ENCODE assay signal across 8 cellular contexts in genomic region chr10:72691470-72692056, GRCh38. TPM values are rescaled to one million over a fixed set of nuclear protein-coding genes. Genes with fewer than 3 reads are reported as not detected.
A peak's percentile ranks its signal among the peaks of the same experiment; 100 is the strongest.
DNase-seq lines count a peak whose midpoint lies in the region; ATAC-seq and TF ChIP-seq lines count a peak whose summit lies in the region.

No MANE protein-coding gene starts in this region.

- intact Hi-C loops in IMR-90 (cut with micrococcal nuclease): loop anchor here (2.0 to 5.0 kb wide), 2 partner anchors 314 to 327 kb away; no protein-coding TSS in a partner anchor
- intact Hi-C loops in activated CD8-positive, alpha-beta T cell treated with anti-CD3 and anti-CD28 coated beads for 36 hours (cut with micrococcal nuclease): no loop called here
- intact Hi-C loops in lower leg skin (cut with DNase I; ENCODE audit: low total_unique reads): loop anchor here (10.0 kb wide), 1 partner anchor 143 kb away; no protein-coding TSS in a partner anchor

- H2BK120ac ChIP-seq in IMR-90 (ENCODE audit: low read depth, low read length): no peak overlapping the region; the same call in 1 of the 2 replicates

- BruUV-seq in IMR-90 (replicated peaks; lab: Mats Ljungman, UMichigan): no TSS peak

- peak overlapping the region; percentile 81 for H3K4me3 Mint-ChIP-seq in activated CD8-positive, alpha-beta T cell treated with anti-CD3 and anti-CD28 coated beads for 36 hours
- peak overlapping the region; percentile 76 for H3K4me3 Mint-ChIP-seq in stimulated activated effector memory CD8-positive, alpha-beta T cell treated with anti-CD3 and anti-CD28 coated beads, Interleukin-12 subunit alpha, Interleukin-12 subunit beta, amount 100 ng/mL, for 72 hours

- no peak for TF ChIP-seq POLR2A in IMR-90 (IDR thresholded peaks at IDR 0.05; ENCODE audit: low read depth, low read length)
- TF ChIP-seq POLR2A in lower leg skin (IDR thresholded peaks at IDR 0.05): no peak

- no peak overlapping the region for H3K23ac ChIP-seq in IMR-90 (ENCODE audit: low read depth, low read length)

- no peak overlapping the region for H3K14ac ChIP-seq in IMR-90 (replicated peaks; ENCODE audit: low read depth, low read length)

- dilution Hi-C loops in IMR-90 (cut with HindIII; ENCODE audit: low sequenced_read_pairs, unreplicated experiment): no loop called here

- peak overlapping the region; percentile 16 for H3K27ac Mint-ChIP-seq in activated CD8-positive, alpha-beta T cell treated with anti-CD3 and anti-CD28 coated beads for 36 hours
- H3K27ac Mint-ChIP-seq in stimulated activated effector memory CD8-positive, alpha-beta T cell treated with anti-CD3 and anti-CD28 coated beads, Interleukin-12 subunit alpha, Interleukin-12 subunit beta, amount 100 ng/mL, for 72 hours: no peak overlapping the region

- H4K8ac ChIP-seq in IMR-90 (ENCODE audit: low read depth in 2 of 2, low read length in 2 of 2): no peak overlapping the region

- no peaks in the 10 kb centered on the region for H3K27me3 Mint-ChIP-seq in activated CD8-positive, alpha-beta T cell treated with anti-CD3 and anti-CD28 coated beads for 36 hours

- peak overlapping the region; percentile 45; the same call in 1 of the 2 replicates for H3K4ac ChIP-seq in IMR-90 (ENCODE audit: low read depth, low read length)

- H2BK5ac ChIP-seq in IMR-90 (ENCODE audit: low read depth, low read length, poor library complexity, severe bottlenecking): no peak overlapping the region

- no peaks in the 10 kb centered on the region for H3K9me3 ChIP-seq in IMR-90 (ENCODE audit: control insufficient read depth, insufficient read depth, low read length)
- H3K9me3 ChIP-seq in iPS DF 6.9 (ENCODE audit: control insufficient read depth, insufficient read depth, low read length): no peaks in the 10 kb centered on the region

- peaks cover 34% of the 10 kb centered on the region for H3K4me1 Mint-ChIP-seq in activated CD8-positive, alpha-beta T cell treated with anti-CD3 and anti-CD28 coated beads for 36 hours (ENCODE audit: low read depth)
- H3K4me1 Mint-ChIP-seq in stimulated activated effector memory CD8-positive, alpha-beta T cell treated with anti-CD3 and anti-CD28 coated beads, Interleukin-12 subunit alpha, Interleukin-12 subunit beta, amount 100 ng/mL, for 72 hours: peaks cover 32% of the 10 kb centered on the region

- no peak overlapping the region for H3K56ac ChIP-seq in IMR-90 (ENCODE audit: extremely low read depth, insufficient read depth, low read length)

- no peak overlapping the region for H2BK15ac ChIP-seq in IMR-90 (ENCODE audit: low read depth, low read length)

- CTCF ChIA-PET in IMR-90 (lab: Yijun Ruan, JAX): interaction anchor here (0.5 kb wide), 1 partner anchor 79 kb away, joined by 4 read pairs; no protein-coding TSS in a partner anchor
- CTCF ChIA-PET in activated CD8-positive, alpha-beta T cell treated with anti-CD3 and anti-CD28 coated beads for 36 hours (lab: Charles Lee): interaction anchor here (0.9 to 2.2 kb wide), 5 partner anchors 11 to 404 kb away, joined by 3 to 5 read pairs (median 5); partner anchors contain the start of gene MICU1

- H2BK20ac ChIP-seq in IMR-90 (ENCODE audit: low read depth, low read length): peak overlapping the region; percentile 48; the same call in 1 of the 2 replicates

- no peaks in the 10 kb centered on the region for H3K9me3 Mint-ChIP-seq in activated CD8-positive, alpha-beta T cell treated with anti-CD3 and anti-CD28 coated beads for 36 hours
- H3K9me3 Mint-ChIP-seq in stimulated activated effector memory CD8-positive, alpha-beta T cell treated with anti-CD3 and anti-CD28 coated beads, Interleukin-12 subunit alpha, Interleukin-12 subunit beta, amount 100 ng/mL, for 72 hours: no peaks in the 10 kb centered on the region

- peaks cover 29% of the 10 kb centered on the region; the same call in 1 of the 2 replicates for H4K20me1 ChIP-seq in IMR-90 (ENCODE audit: insufficient read depth, low read length)

- POLR2A ChIA-PET in IMR-90 (lab: Charles Lee; ENCODE audit: unreplicated experiment): interaction anchor here (0.6 kb wide), 1 partner anchor 144 kb away, joined by 3 read pairs; no protein-coding TSS in a partner anchor
- POLR2A ChIA-PET in activated CD8-positive, alpha-beta T cell treated with anti-CD3 and anti-CD28 coated beads for 36 hours (lab: Charles Lee): interaction anchor here (0.7 to 1.5 kb wide), 4 partner anchors 11 to 317 kb away, joined by 3 to 4 read pairs (median 3); partner anchors contain the start of gene MICU1

- H3K36me3 ChIP-seq in IMR-90 (ENCODE audit: control insufficient read depth, insufficient read depth, low read length): no peaks in the 10 kb centered on the region
- H3K36me3 ChIP-seq in iPS DF 6.9 (ENCODE audit: control insufficient read depth, insufficient read depth, low read length): no peaks in the 10 kb centered on the region

- no peak overlapping the region for H2AK9ac ChIP-seq in IMR-90 (replicated peaks; ENCODE audit: low read depth, low read length, poor library complexity)

- peak overlapping the region; percentile 90; the same call in 1 of the 2 replicates for H3K4me2 ChIP-seq in IMR-90 (ENCODE audit: low read depth, low read length)

- DNase-seq in COR-L47 (lab: John Stamatoyannopoulos, UW) (peak; percentile 86), IMR-90 (peak; percentile 93), iPS DF 6.9 (ENCODE audit: low read depth, low spot score) (no peak), lower leg skin (ENCODE audit: low spot score in 2 of 2) (no peak), foreskin melanocyte (no peak)
- no peak for DNase-seq in activated CD8-positive, alpha-beta T cell treated with anti-CD3 and anti-CD28 coated beads for 36 hours
- DNase-seq in stimulated activated effector memory CD8-positive, alpha-beta T cell treated with anti-CD3 and anti-CD28 coated beads, Interleukin-12 subunit alpha, Interleukin-12 subunit beta, amount 100 ng/mL, for 72 hours (ENCODE audit: low spot score in 2 of 2): no peak

- peak overlapping the region; percentile 64 for H2AFZ ChIP-seq in IMR-90 (replicated peaks; ENCODE audit: low read length, poor library complexity)

- H3K9ac ChIP-seq in IMR-90 (ENCODE audit: low read depth, low read length): no peak overlapping the region

- peaks cover 1% of the 10 kb centered on the region for H3K9me1 ChIP-seq in IMR-90 (ENCODE audit: insufficient read depth, low read length)

- no peak overlapping the region for H4K5ac ChIP-seq in IMR-90 (ENCODE audit: low read depth, low read length)

- H3K27ac ChIP-seq in IMR-90 (ENCODE audit: insufficient read depth, low read length) (no peak overlapping the region), iPS DF 6.9 (ENCODE audit: low read length) (no peak overlapping the region)

- ATAC-seq in IMR-90 (ENCODE audit: low read depth): no peak
- ATAC-seq in activated CD8-positive, alpha-beta T cell treated with anti-CD3 and anti-CD28 coated beads for 36 hours: no peak
- ATAC-seq in stimulated activated effector memory CD8-positive, alpha-beta T cell treated with anti-CD3 and anti-CD28 coated beads, Interleukin-12 subunit alpha, Interleukin-12 subunit beta, amount 100 ng/mL, for 72 hours: no peak
- no peak for ATAC-seq in HG03442 (IDR thresholded peaks at IDR 0.05; ENCODE audit: unreplicated experiment)

- H3K36me3 Mint-ChIP-seq in activated CD8-positive, alpha-beta T cell treated with anti-CD3 and anti-CD28 coated beads for 36 hours (ENCODE audit: low read depth): no peaks in the 10 kb centered on the region
- no peaks in the 10 kb centered on the region for H3K36me3 Mint-ChIP-seq in stimulated activated effector memory CD8-positive, alpha-beta T cell treated with anti-CD3 and anti-CD28 coated beads, Interleukin-12 subunit alpha, Interleukin-12 subunit beta, amount 100 ng/mL, for 72 hours

- no peaks in the 10 kb centered on the region for H3K27me3 ChIP-seq in IMR-90 (ENCODE audit: control insufficient read depth, insufficient read depth, low read length)
- H3K27me3 ChIP-seq in iPS DF 6.9 (ENCODE audit: control insufficient read depth, insufficient read depth, low read length): no peaks in the 10 kb centered on the region

- no peak for TF ChIP-seq CTCF in IMR-90 (conservative IDR thresholded peaks at IDR 0.05; ENCODE audit: low read depth, low read length)
- no peak for TF ChIP-seq CTCF in activated CD8-positive, alpha-beta T cell treated with anti-CD3 and anti-CD28 coated beads for 36 hours (IDR thresholded peaks at IDR 0.05)
- TF ChIP-seq CTCF in lower leg skin (IDR thresholded peaks at IDR 0.05): no peak

- H4K91ac ChIP-seq in IMR-90 (ENCODE audit: insufficient read depth, low read depth, low read length): no peak overlapping the region

- H3K79me1 ChIP-seq in IMR-90 (ENCODE audit: low read depth in 1 of 2, low read length in 2 of 2): peaks cover 19 to 36% of the 10 kb centered on the region in 2 experiments; a peak in 3 of 4 replicates

- no peak for TF ChIP-seq RAD21 in IMR-90 (IDR thresholded peaks at IDR 0.05; ENCODE audit: low read length)

- in situ Hi-C loops in IMR-90 (cut with MboI; ENCODE audit: low sequenced_read_pairs): loop anchor here (5.0 kb wide), 1 partner anchor 141 kb away; no protein-coding TSS in a partner anchor

- H3K4me3 ChIP-seq in IMR-90 (ENCODE audit: insufficient read depth, low read depth, low read length): peak overlapping the region; percentile 95; the same call in 1 of the 2 replicates
- H3K4me3 ChIP-seq in iPS DF 6.9 (ENCODE audit: low read length): peak overlapping the region; percentile 14; the same call in 1 of the 2 replicates
- H3K4me3 ChIP-seq in lower leg skin (ENCODE audit: low read depth, poor library complexity, severe bottlenecking): no peak overlapping the region

- WGBS in IMR-90 (ENCODE audit: extremely low coverage in 2 of 2, insufficient read length in 1 of 2), 2 experiments: 20% methylated on average over 1 of the region's 15 CpGs; no CpG with 5 or more reads in 1 of the 2 experiments
- WGBS in iPS DF 6.9 (ENCODE audit: insufficient coverage, insufficient read length): 100% methylated on average over 1 of the region's 15 CpGs
- WGBS in lower leg skin, 2 donors: 20 to 23% methylated on average over 15 of the region's 15 CpGs

- no peak overlapping the region for H3K18ac ChIP-seq in IMR-90 (ENCODE audit: low read depth, low read length)

- no peak overlapping the region for H2AK5ac ChIP-seq in IMR-90 (ENCODE audit: low read depth, low read length)

- peaks cover 7% of the 10 kb centered on the region; the same call in 1 of the 2 replicates for H3K4me1 ChIP-seq in IMR-90 (ENCODE audit: control insufficient read depth, insufficient read depth, low read length)
- H3K4me1 ChIP-seq in iPS DF 6.9 (ENCODE audit: control insufficient read depth, insufficient read depth, low read length): no peaks in the 10 kb centered on the region

TF ChIP-seq in IMR-90, 13 proteins besides CTCF, POLR2A, EP300 and RAD21 (continues in another document):
- TF ChIP-seq BHLHE40 (IDR thresholded peaks at IDR 0.05; ENCODE audit: low read depth, low read length): no peak

RNA-seq across cellular contexts. Expression of gene MCU, which starts 0.4 kb away (rescaled TPM):
- 36.2 and 39.7 TPM in 2 replicates for total RNA-seq in IMR-90 (2012; rRNA removed)
- 35.1 and 36.7 TPM in 2 replicates for polyA plus RNA-seq in IMR-90 (2012; rRNA removed)
- 9.6 and 11.2 TPM in 2 replicates for polyA plus RNA-seq in IMR-90 (2012; cell fraction: cytosol; rRNA removed)
- polyA plus RNA-seq in IMR-90 (2012; cell fraction: nucleus; rRNA removed; ENCODE audit: low replicate concordance): 12.1 and 61.4 TPM in 2 replicates
- total RNA-seq in activated CD8-positive, alpha-beta T cell treated with anti-CD3 and anti-CD28 coated beads for 36 hours: 10 to 100 TPM; 17.1 to 18.3 TPM
- 10 to 100 TPM; 30.0 to 42.8 (median 34.1) TPM for total RNA-seq in lower leg skin

Comparison
In these comparisons a context has a peak if more than half of its experiments do, and no peak if none do; other contexts are left out.
1. DNase-seq: peak in COR-L47 (single experiment) and IMR-90 (single experiment); none in activated CD8-positive, alpha-beta T cell treated with anti-CD3 and anti-CD28 coated beads for 36 hours (single experiment), iPS DF 6.9 (single experiment), stimulated activated effector memory CD8-positive, alpha-beta T cell treated with anti-CD3 and anti-CD28 coated beads, Interleukin-12 subunit alpha, Interleukin-12 subunit beta, amount 100 ng/mL, for 72 hours (0 of 2), lower leg skin (0 of 2) and foreskin melanocyte (single experiment).